In genomic region chr16:67926181-67926742, GRCh38 we compare ENCODE assay signal across 9 cellular contexts. TPM values are rescaled to one million over a fixed set of nuclear protein-coding genes. Genes with fewer than 3 reads are reported as not detected.
A peak's percentile ranks its signal among the peaks of the same experiment; 100 is the strongest.
DNase-seq lines count a peak whose midpoint lies in the region; ATAC-seq, FAIRE-seq and TF ChIP-seq lines count a peak whose summit lies in the region.
"Had no signal": no experiment of that assay in that cellular context is flagged by ENCODE, and none has a peak within 500 bp of the region (broad histone marks: within the 10 kb centered on the region; RNA-seq: fewer than 3 reads in every experiment).

No MANE protein-coding gene starts in this region.

- intact Hi-C loops in HepG2 (cut with micrococcal nuclease; ENCODE audit: unreplicated experiment) (loop anchor here (5.0 kb wide), 1 partner anchor 254 kb away; no protein-coding TSS in a partner anchor), right lobe of liver (cut with DNase I) (loop anchor here (5.0 to 10.0 kb wide), 3 partner anchors 39 to 101 kb away; partner anchors contain the start of gene NRN1L (in 1 of the 2)), vagina (cut with DNase I) (loop anchor here (5.0 kb wide), 1 partner anchor 44 kb away; the partner anchor contains the start of gene NRN1L)

- H4K20me1 ChIP-seq in HepG2 (ENCODE audit: insufficient read depth, low read length), result no peaks in the 10 kb centered on the region; the same call in 1 of the 2 replicates

- POLR2A ChIA-PET in HepG2 (lab: Yijun Ruan, JAX), result interaction anchor here (1.6 kb wide), 1 partner anchor 9 kb away, joined by 3 read pairs; no protein-coding TSS in a partner anchor

- TF ChIP-seq RAD21 in HepG2 (CRISPR knock-in tag; IDR thresholded peaks at IDR 0.05), result no peak

- CTCF ChIA-PET in HepG2 (lab: Yijun Ruan, JAX; ENCODE audit: low intra/inter-chr PET ratio, low total read pairs), result interaction anchor here (1.5 to 5.5 kb wide), 2 partner anchors 42 to 110 kb away, joined by 9 to 63 read pairs; partner anchors contain the start of gene NRN1L

- no peaks in the 10 kb centered on the region for H3K79me2 ChIP-seq in HepG2 (ENCODE audit: insufficient read depth, low read length)

- no peaks in the 10 kb centered on the region for H3K27me3 ChIP-seq in HepG2 (ENCODE audit: control insufficient read depth in 1 of 2, insufficient read depth in 2 of 2, low read length in 2 of 2)
- no peaks in the 10 kb centered on the region for H3K27me3 ChIP-seq in right lobe of liver
- H3K27me3 ChIP-seq in right atrium auricular region, result no peaks in the 10 kb centered on the region
- no peaks in the 10 kb centered on the region for H3K27me3 ChIP-seq in vagina

- no peak overlapping the region for H3K4me2 ChIP-seq in HepG2 (ENCODE audit: low read depth, low read length)

- no peak for TF ChIP-seq POLR2A in HepG2 (IDR thresholded peaks at IDR 0.05; ENCODE audit: insufficient read depth in 1 of 2, low read depth in 2 of 2, low read length in 2 of 2)
- TF ChIP-seq POLR2A in right lobe of liver (IDR thresholded peaks at IDR 0.05), result no peak
- TF ChIP-seq POLR2A in vagina (IDR thresholded peaks at IDR 0.05), result no peak

- no peak overlapping the region for H3K9ac ChIP-seq in HepG2 (ENCODE audit: insufficient read depth, low read depth, low read length)

- no peak for DNase-seq in HepG2 (ENCODE audit: low spot score)
- no peak for DNase-seq in right lobe of liver
- DNase-seq in right atrium auricular region (ENCODE audit: low spot score), result no peak
- DNase-seq in vagina (ENCODE audit: extremely low spot score in 2 of 2), result no peak
- no peak for DNase-seq in glomerular visceral epithelial cell (ENCODE audit: extremely low spot score)
- DNase-seq in activated T-cell treated with anti-CD3 and anti-CD28 coated beads for 4 hours, result no peak

- no TSS peak for BruUV-seq in HepG2 (replicated peaks; lab: Mats Ljungman, UMichigan)

- ATAC-seq in HepG2 (peak; percentile 43), right lobe of liver (no peak), SK-N-SH treated with all-trans-retinoic acid at 6 μM for 48 hours (peak; percentile 34; the same call in 2 of the 3 replicates), GM18498 (IDR thresholded peaks at IDR 0.05; ENCODE audit: unreplicated experiment) (no peak)

- TF ChIP-seq EP300 in HepG2 (IDR thresholded peaks at IDR 0.05; ENCODE audit: low read depth in 2 of 2, low read length in 2 of 2), result no peak
- TF ChIP-seq EP300 in HepG2 (CRISPR knock-in tag; IDR thresholded peaks at IDR 0.05; ENCODE audit: borderline replicate concordance), result no peak

- H3K36me3 ChIP-seq in HepG2 (replicated peaks in 1 of 2; ENCODE audit: control insufficient read depth in 1 of 2, insufficient read depth in 2 of 2, low read length in 2 of 2) (peaks cover 27 to 37% of the 10 kb centered on the region in 2 experiments), right lobe of liver (peaks cover 0 to 3% (median 0%) of the 10 kb centered on the region in 4 donors), right atrium auricular region (peaks cover 10% of the 10 kb centered on the region), vagina (peaks cover 0 to 30% of the 10 kb centered on the region in 2 donors)

- FAIRE-seq in HepG2 (lab: Jason Lieb, UNC), result no peak
- FAIRE-seq: frontal cortex had no signal

- no peak overlapping the region for H2AFZ ChIP-seq in HepG2 (ENCODE audit: low read length)

- WGBS in HepG2 (ENCODE audit: low lambda C conversion rate), result 89% methylated on average over 10 of the region's 13 CpGs
- WGBS in right lobe of liver (ENCODE audit: insufficient coverage, low coverage, low lambda C conversion rate, missing lambda C conversion rate), result 53% methylated on average over 3 of the region's 13 CpGs

- in situ Hi-C loops in HepG2 (cut with HindIII; ENCODE audit: extremely low pct_ligation_motif_present, low pct_unique_long_range_greater_than_20kb), result loop anchor here (5.0 kb wide), 2 partner anchors 39 to 109 kb away; no protein-coding TSS in a partner anchor

- H3K4me1 ChIP-seq in HepG2 (ENCODE audit: insufficient read depth, low read length) (no peaks in the 10 kb centered on the region), right lobe of liver (no peaks in the 10 kb centered on the region), right atrium auricular region (peaks cover 0 to 51% of the 10 kb centered on the region in 2 donors), vagina (peaks cover 39% of the 10 kb centered on the region)

- H3K9me3 ChIP-seq in HepG2 (ENCODE audit: low read length) (no peaks in the 10 kb centered on the region), right lobe of liver (no peaks in the 10 kb centered on the region), right atrium auricular region (no peaks in the 10 kb centered on the region), vagina (no peaks in the 10 kb centered on the region)

- TF ChIP-seq CTCF in HepG2 (CRISPR knock-in tag; IDR thresholded peaks at IDR 0.05) (no peak), right lobe of liver (IDR thresholded peaks at IDR 0.05) (no peak), right atrium auricular region (IDR thresholded peaks at IDR 0.05) (no peak), vagina (IDR thresholded peaks at IDR 0.05) (no peak)

- no peak overlapping the region for H3K4me3 ChIP-seq in HepG2 (replicated peaks in 1 of 3; ENCODE audit: insufficient read depth in 1 of 3, low read depth in 2 of 3, low read length in 3 of 3)
- H3K4me3 ChIP-seq in right lobe of liver, result no peak overlapping the region
- H3K4me3 ChIP-seq in right atrium auricular region, result no peak overlapping the region
- no peak overlapping the region for H3K4me3 ChIP-seq in vagina

- H3K27ac ChIP-seq in HepG2 (ENCODE audit: extremely low read length, insufficient read depth, low read length) (no peak overlapping the region), right lobe of liver (no peak overlapping the region), right atrium auricular region (peak overlapping the region; percentile 20 to 22), vagina (peak overlapping the region; percentile 42)

RNA-seq across cellular contexts. Expression of gene CTRL, which starts 5.4 kb away (rescaled TPM):
- 1.1 and 2.7 TPM in 2 replicates for total RNA-seq in HepG2 (2016; rRNA removed; fragmentation: Illumina TruSeq; extraction: Trizol)
- 1.7 and 2.0 TPM in 2 replicates for total RNA-seq in HepG2 (2016; cell fraction: cytosol; rRNA removed; fragmentation: Illumina TruSeq; extraction: Trizol; ENCODE audit: low read depth)
- 1.9 and 2.5 TPM in 2 replicates for total RNA-seq in HepG2 (2016; cell fraction: insoluble cytoplasmic fraction; rRNA removed; fragmentation: Illumina TruSeq; extraction: Trizol)
- total RNA-seq in HepG2 (2016; cell fraction: membrane; rRNA removed; fragmentation: Illumina TruSeq; extraction: Trizol), result 2.8 and 4.0 TPM in 2 replicates
- 2.4 and 3.4 TPM in 2 replicates for total RNA-seq in HepG2 (2016; cell fraction: nucleus; rRNA removed; fragmentation: Illumina TruSeq; extraction: Trizol)
- polyA plus RNA-seq in HepG2 (2011; rRNA removed), result 1.7 and 1.9 TPM in 2 replicates
- polyA plus RNA-seq in HepG2 (2011; cell fraction: cytosol; rRNA removed), result 0.82 and 1.1 TPM in 2 replicates
- polyA plus RNA-seq in HepG2 (2011; cell fraction: nucleus; rRNA removed), result 8.1 and 10.3 TPM in 2 replicates
- polyA plus RNA-seq in HepG2 (2012), result 0.86 and 2.7 TPM in 2 replicates
- 2.1 and 2.2 TPM in 2 replicates for polyA plus RNA-seq in HepG2 (2016; cell fraction: cytosol; fragmentation: Illumina TruSeq; extraction: Trizol; ENCODE audit: low read depth)
- polyA plus RNA-seq in HepG2 (2016; cell fraction: insoluble cytoplasmic fraction; fragmentation: Illumina TruSeq; extraction: Trizol; ENCODE audit: low read depth), result 0.96 and 3.6 TPM in 2 replicates
- 1.7 and 2.4 TPM in 2 replicates for polyA plus RNA-seq in HepG2 (2016; cell fraction: membrane; fragmentation: Illumina TruSeq; extraction: Trizol; ENCODE audit: low read depth)
- 6.3 and 7.8 TPM in 2 replicates for polyA plus RNA-seq in HepG2 (2016; cell fraction: nucleus; fragmentation: Illumina TruSeq; extraction: Trizol; ENCODE audit: insufficient read depth, low read depth)
- 1.8 and 2.2 TPM in 2 replicates for polyA minus RNA-seq in HepG2 (2011; rRNA and poly(A)+ RNA removed; ENCODE audit: low replicate concordance)
- not detected in 2 replicates for polyA minus RNA-seq in HepG2 (2011; cell fraction: cytosol; rRNA and poly(A)+ RNA removed)
- 0.90 and 2.0 TPM in 2 replicates for polyA minus RNA-seq in HepG2 (2011; cell fraction: nucleus; rRNA and poly(A)+ RNA removed)
- total RNA-seq in right lobe of liver, result under 1 TPM in 3 of 6 experiments, not detected in 3; 0.12 to 0.49 (median 0.44) TPM
- total RNA-seq in right atrium auricular region, result under 1 TPM in 1 of 2 donors, not detected in 1; 0.59 TPM
- 3.2 TPM for total RNA-seq in vagina

RNA-seq across cellular contexts. Expression of gene PSMB10, which starts 10.4 kb away (rescaled TPM):
- total RNA-seq in HepG2 (2016; rRNA removed; fragmentation: Illumina TruSeq; extraction: Trizol) (65.9 and 71.3 TPM in 2 replicates), right lobe of liver (10 to 100 TPM; 19.0 to 39.6 (median 22.7) TPM), right atrium auricular region (10 to 100 TPM; 37.3 to 38.4 TPM), vagina (45.2 TPM)
- total RNA-seq in HepG2 (2016; cell fraction: cytosol; rRNA removed; fragmentation: Illumina TruSeq; extraction: Trizol; ENCODE audit: low read depth), result 135 and 146 TPM in 2 replicates
- total RNA-seq in HepG2 (2016; cell fraction: insoluble cytoplasmic fraction; rRNA removed; fragmentation: Illumina TruSeq; extraction: Trizol), result 68.9 and 72.1 TPM in 2 replicates
- total RNA-seq in HepG2 (2016; cell fraction: membrane; rRNA removed; fragmentation: Illumina TruSeq; extraction: Trizol), result 107 and 122 TPM in 2 replicates
- total RNA-seq in HepG2 (2016; cell fraction: nucleus; rRNA removed; fragmentation: Illumina TruSeq; extraction: Trizol), result 28.4 and 28.5 TPM in 2 replicates
- polyA plus RNA-seq in HepG2 (2011; rRNA removed), result 12.7 and 17.8 TPM in 2 replicates
- polyA plus RNA-seq in HepG2 (2011; cell fraction: cytosol; rRNA removed), result 15.3 and 32.0 TPM in 2 replicates
- 23.8 and 27.0 TPM in 2 replicates for polyA plus RNA-seq in HepG2 (2011; cell fraction: nucleus; rRNA removed)
- 20.6 and 20.8 TPM in 2 replicates for polyA plus RNA-seq in HepG2 (2012)
- polyA plus RNA-seq in HepG2 (2016; cell fraction: cytosol; fragmentation: Illumina TruSeq; extraction: Trizol; ENCODE audit: low read depth), result 128 and 158 TPM in 2 replicates
- polyA plus RNA-seq in HepG2 (2016; cell fraction: insoluble cytoplasmic fraction; fragmentation: Illumina TruSeq; extraction: Trizol; ENCODE audit: low read depth), result 65.0 and 66.8 TPM in 2 replicates
- polyA plus RNA-seq in HepG2 (2016; cell fraction: membrane; fragmentation: Illumina TruSeq; extraction: Trizol; ENCODE audit: low read depth), result 86.7 and 90.6 TPM in 2 replicates
- 32.5 and 33.1 TPM in 2 replicates for polyA plus RNA-seq in HepG2 (2016; cell fraction: nucleus; fragmentation: Illumina TruSeq; extraction: Trizol; ENCODE audit: insufficient read depth, low read depth)
- polyA minus RNA-seq in HepG2 (2011; rRNA and poly(A)+ RNA removed; ENCODE audit: low replicate concordance), result 16.1 and 17.6 TPM in 2 replicates
- 5.4 and 12.7 TPM in 2 replicates for polyA minus RNA-seq in HepG2 (2011; cell fraction: cytosol; rRNA and poly(A)+ RNA removed)
- polyA minus RNA-seq in HepG2 (2011; cell fraction: nucleus; rRNA and poly(A)+ RNA removed), result 7.2 and 9.8 TPM in 2 replicates

RNA-seq across cellular contexts. Expression of gene LCAT, which starts 17.7 kb away (rescaled TPM):
- total RNA-seq in HepG2 (2016; rRNA removed; fragmentation: Illumina TruSeq; extraction: Trizol) (13.2 and 36.1 TPM in 2 replicates), right lobe of liver (100 to 1,000 TPM in 4 of 6 experiments, 10 to 100 TPM in 2; 29.4 to 207 (median 137) TPM), right atrium auricular region (10 to 100 TPM in 1 of 2 donors, 1 to 10 TPM in 1; 2.9 to 11.8 TPM), vagina (33.4 TPM)
- 21.4 and 35.2 TPM in 2 replicates for total RNA-seq in HepG2 (2016; cell fraction: cytosol; rRNA removed; fragmentation: Illumina TruSeq; extraction: Trizol; ENCODE audit: low read depth)
- 15.3 and 43.4 TPM in 2 replicates for total RNA-seq in HepG2 (2016; cell fraction: insoluble cytoplasmic fraction; rRNA removed; fragmentation: Illumina TruSeq; extraction: Trizol)
- total RNA-seq in HepG2 (2016; cell fraction: membrane; rRNA removed; fragmentation: Illumina TruSeq; extraction: Trizol), result 28.1 and 30.3 TPM in 2 replicates
- 38.4 and 54.9 TPM in 2 replicates for total RNA-seq in HepG2 (2016; cell fraction: nucleus; rRNA removed; fragmentation: Illumina TruSeq; extraction: Trizol)
- 38.9 and 46.0 TPM in 2 replicates for polyA plus RNA-seq in HepG2 (2011; rRNA removed)
- 19.5 and 23.4 TPM in 2 replicates for polyA plus RNA-seq in HepG2 (2011; cell fraction: cytosol; rRNA removed)
- 217 and 291 TPM in 2 replicates for polyA plus RNA-seq in HepG2 (2011; cell fraction: nucleus; rRNA removed)
- 56.2 and 59.4 TPM in 2 replicates for polyA plus RNA-seq in HepG2 (2012)
- polyA plus RNA-seq in HepG2 (2016; cell fraction: cytosol; fragmentation: Illumina TruSeq; extraction: Trizol; ENCODE audit: low read depth), result 28.0 and 29.1 TPM in 2 replicates
- polyA plus RNA-seq in HepG2 (2016; cell fraction: insoluble cytoplasmic fraction; fragmentation: Illumina TruSeq; extraction: Trizol; ENCODE audit: low read depth), result 16.8 and 22.2 TPM in 2 replicates
- polyA plus RNA-seq in HepG2 (2016; cell fraction: membrane; fragmentation: Illumina TruSeq; extraction: Trizol; ENCODE audit: low read depth), result 27.6 and 33.3 TPM in 2 replicates
- polyA plus RNA-seq in HepG2 (2016; cell fraction: nucleus; fragmentation: Illumina TruSeq; extraction: Trizol; ENCODE audit: insufficient read depth, low read depth), result 213 and 231 TPM in 2 replicates
- 3.9 and 39.1 TPM in 2 replicates for polyA minus RNA-seq in HepG2 (2011; rRNA and poly(A)+ RNA removed; ENCODE audit: low replicate concordance)
- 12.8 and 12.9 TPM in 2 replicates for polyA minus RNA-seq in HepG2 (2011; cell fraction: cytosol; rRNA and poly(A)+ RNA removed)
- 24.2 and 31.6 TPM in 2 replicates for polyA minus RNA-seq in HepG2 (2011; cell fraction: nucleus; rRNA and poly(A)+ RNA removed)

RNA-seq across cellular contexts. Expression of gene PSKH1, which starts 33.2 kb away (rescaled TPM):
- total RNA-seq in HepG2 (2016; rRNA removed; fragmentation: Illumina TruSeq; extraction: Trizol) (8.4 and 12.9 TPM in 2 replicates), right lobe of liver (10 to 100 TPM in 4 of 6 experiments, 1 to 10 TPM in 2; 6.7 to 22.6 (median 13.2) TPM), right atrium auricular region (10 to 100 TPM; 18.4 to 23.2 TPM), vagina (17.4 TPM)
- total RNA-seq in HepG2 (2016; cell fraction: cytosol; rRNA removed; fragmentation: Illumina TruSeq; extraction: Trizol; ENCODE audit: low read depth), result 19.3 and 21.7 TPM in 2 replicates
- total RNA-seq in HepG2 (2016; cell fraction: insoluble cytoplasmic fraction; rRNA removed; fragmentation: Illumina TruSeq; extraction: Trizol), result 11.2 and 11.8 TPM in 2 replicates
- 29.0 and 30.2 TPM in 2 replicates for total RNA-seq in HepG2 (2016; cell fraction: membrane; rRNA removed; fragmentation: Illumina TruSeq; extraction: Trizol)
- total RNA-seq in HepG2 (2016; cell fraction: nucleus; rRNA removed; fragmentation: Illumina TruSeq; extraction: Trizol), result 10.0 and 11.3 TPM in 2 replicates
- polyA plus RNA-seq in HepG2 (2011; rRNA removed), result 19.1 and 45.7 TPM in 2 replicates
- 25.6 and 28.0 TPM in 2 replicates for polyA plus RNA-seq in HepG2 (2011; cell fraction: cytosol; rRNA removed)
- polyA plus RNA-seq in HepG2 (2011; cell fraction: nucleus; rRNA removed), result 28.8 and 29.7 TPM in 2 replicates
- polyA plus RNA-seq in HepG2 (2012), result 18.9 and 23.9 TPM in 2 replicates
- 17.3 and 28.4 TPM in 2 replicates for polyA plus RNA-seq in HepG2 (2016; cell fraction: cytosol; fragmentation: Illumina TruSeq; extraction: Trizol; ENCODE audit: low read depth)
- polyA plus RNA-seq in HepG2 (2016; cell fraction: insoluble cytoplasmic fraction; fragmentation: Illumina TruSeq; extraction: Trizol; ENCODE audit: low read depth), result 25.1 and 27.8 TPM in 2 replicates
- 46.7 and 49.0 TPM in 2 replicates for polyA plus RNA-seq in HepG2 (2016; cell fraction: membrane; fragmentation: Illumina TruSeq; extraction: Trizol; ENCODE audit: low read depth)
- polyA plus RNA-seq in HepG2 (2016; cell fraction: nucleus; fragmentation: Illumina TruSeq; extraction: Trizol; ENCODE audit: insufficient read depth, low read depth), result 19.1 and 27.5 TPM in 2 replicates
- polyA minus RNA-seq in HepG2 (2011; rRNA and poly(A)+ RNA removed; ENCODE audit: low replicate concordance), result 49.1 and 87.7 TPM in 2 replicates
- polyA minus RNA-seq in HepG2 (2011; cell fraction: cytosol; rRNA and poly(A)+ RNA removed), result 17.5 and 18.7 TPM in 2 replicates
- 16.0 and 20.4 TPM in 2 replicates for polyA minus RNA-seq in HepG2 (2011; cell fraction: nucleus; rRNA and poly(A)+ RNA removed)

RNA-seq across cellular contexts. Expression of gene NRN1L, which starts 41.6 kb away (rescaled TPM):
- total RNA-seq in HepG2 (2016; rRNA removed; fragmentation: Illumina TruSeq; extraction: Trizol) (0.53 TPM in 1 of 2 replicates, not detected in the other), right lobe of liver (under 1 TPM in 1 of 6 experiments, not detected in 5; 0.84 TPM), right atrium auricular region (not detected), vagina (not detected)
- total RNA-seq in HepG2 (2016; cell fraction: cytosol; rRNA removed; fragmentation: Illumina TruSeq; extraction: Trizol; ENCODE audit: low read depth), result not detected in 2 replicates
- 0.24 TPM in 1 of 2 replicates, not detected in the other for total RNA-seq in HepG2 (2016; cell fraction: insoluble cytoplasmic fraction; rRNA removed; fragmentation: Illumina TruSeq; extraction: Trizol)
- total RNA-seq in HepG2 (2016; cell fraction: membrane; rRNA removed; fragmentation: Illumina TruSeq; extraction: Trizol), result 0.38 TPM in 1 of 2 replicates, not detected in the other
- not detected in 2 replicates for total RNA-seq in HepG2 (2016; cell fraction: nucleus; rRNA removed; fragmentation: Illumina TruSeq; extraction: Trizol)
- polyA plus RNA-seq in HepG2 (2011; rRNA removed), result 1.2 and 1.3 TPM in 2 replicates
- 0.33 and 0.93 TPM in 2 replicates for polyA plus RNA-seq in HepG2 (2011; cell fraction: cytosol; rRNA removed)
- 11.7 and 16.3 TPM in 2 replicates for polyA plus RNA-seq in HepG2 (2011; cell fraction: nucleus; rRNA removed)
- polyA plus RNA-seq in HepG2 (2012), result 0.90 and 2.0 TPM in 2 replicates
- polyA plus RNA-seq in HepG2 (2016; cell fraction: cytosol; fragmentation: Illumina TruSeq; extraction: Trizol; ENCODE audit: low read depth), result 0.19 TPM in 1 of 2 replicates, not detected in the other
- polyA plus RNA-seq in HepG2 (2016; cell fraction: insoluble cytoplasmic fraction; fragmentation: Illumina TruSeq; extraction: Trizol; ENCODE audit: low read depth), result not detected in 2 replicates
- not detected in 2 replicates for polyA plus RNA-seq in HepG2 (2016; cell fraction: membrane; fragmentation: Illumina TruSeq; extraction: Trizol; ENCODE audit: low read depth)
- polyA plus RNA-seq in HepG2 (2016; cell fraction: nucleus; fragmentation: Illumina TruSeq; extraction: Trizol; ENCODE audit: insufficient read depth, low read depth), result 1.4 and 1.9 TPM in 2 replicates
- 0.86 TPM in 1 of 2 replicates, not detected in the other for polyA minus RNA-seq in HepG2 (2011; rRNA and poly(A)+ RNA removed; ENCODE audit: low replicate concordance)
- not detected in 2 replicates for polyA minus RNA-seq in HepG2 (2011; cell fraction: cytosol; rRNA and poly(A)+ RNA removed)
- polyA minus RNA-seq in HepG2 (2011; cell fraction: nucleus; rRNA and poly(A)+ RNA removed), result not detected in 2 replicates
- total RNA-seq: frontal cortex had no signal

Comparison
In these comparisons a context has a peak if more than half of its experiments do, and no peak if none do; other contexts are left out.
1. ATAC-seq: peak in HepG2 (single experiment) and SK-N-SH treated with all-trans-retinoic acid at 6 μM for 48 hours (single experiment); none in right lobe of liver (0 of 4) and GM18498 (single experiment).
2. H3K27ac ChIP-seq: peak in right atrium auricular region (2 of 2) and vagina (single experiment); none in HepG2 (single experiment) and right lobe of liver (0 of 3).